In genomic region chr7:17498230-17498629, GRCh38 we compare ENCODE assay signal across 22 cellular contexts.
"Had no signal": no experiment of that assay in that cellular context is flagged by ENCODE, and none has a peak within 500 bp of the region (broad histone marks: within the 10 kb centered on the region; RNA-seq: fewer than 3 reads in every experiment).

No MANE protein-coding gene starts in this region.

- H3K36me3 ChIP-seq: gastroesophageal sphincter, lower lobe of right lung had no signal

- H3K27ac ChIP-seq: gastroesophageal sphincter, lower lobe of right lung had no signal

- H3K27me3 ChIP-seq: gastroesophageal sphincter had no signal

- H3K4me1 ChIP-seq: gastroesophageal sphincter, lower lobe of right lung had no signal

- DNase-seq: activated CD4-positive, alpha-beta T cell treated with anti-CD3 and anti-CD28 coated beads for 4 hours; activated CD4-positive, alpha-beta T cell treated with anti-CD3 and anti-CD28 coated beads, Interleukin-2, amount 50 U/mL, for 48 hours; activated CD4-positive, CD25-positive, alpha-beta regulatory T cell; activated naive CD4-positive, alpha-beta T cell treated with Interleukin-2 at 50 U/mL for 16 hours; activated T-cell treated with anti-CD3 and anti-CD28 coated beads, Interleukin-2, amount 50 U/mL, for 48 hours; amygdala; cerebellar nuclear complex; cortex of kidney; head of caudate nucleus; left cardiac atrium; lower lobe of right lung; mesendoderm; naive B cell; occipital lobe; posterior cingulate gyrus; stimulated activated CD4-positive, alpha-beta T cell treated with anti-CD3 and anti-CD28 coated beads, Interleukin-2, amount 100 ng/mL, for 48 hours; stimulated activated CD8-positive, alpha-beta memory T cell treated with anti-CD3 and anti-CD28 coated beads, Interleukin-4, amount 100 ng/mL, for 48 hours; stimulated activated naive B cell treated with anti-CD40 and anti-IgM and Interleukin-4, amounts not matched to agents 10 μg/mL and 1 μg/mL and 100 μg/mL, for 72 hours; T1000; trophoblast cell had no signal

- H3K4me3 ChIP-seq: gastroesophageal sphincter, lower lobe of right lung had no signal

- H3K9me3 ChIP-seq: gastroesophageal sphincter, lower lobe of right lung had no signal

- FAIRE-seq: islet of Langerhans had no signal
